Comparison of ENCODE assay signal across 10 cellular contexts in the genomic region with DNA sequence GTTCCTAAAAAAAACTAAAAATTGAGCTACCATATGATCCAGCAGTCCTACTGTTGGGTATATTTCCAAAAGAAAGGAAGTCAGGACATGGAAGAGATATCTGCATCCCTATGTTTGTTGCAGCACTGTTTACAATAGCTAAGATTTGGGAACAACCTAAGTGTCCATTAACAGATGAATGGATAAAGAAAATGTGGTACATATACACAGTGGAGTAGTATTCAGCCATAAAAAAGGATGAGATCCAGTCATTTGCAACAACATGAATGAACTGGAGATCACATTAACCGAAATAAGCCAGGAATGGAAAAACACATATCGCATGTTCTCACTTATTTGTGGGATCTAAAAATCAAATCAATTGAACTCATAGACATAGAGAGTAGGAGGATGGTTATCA. TPM values are rescaled to one million over a fixed set of nuclear protein-coding genes. Genes with fewer than 3 reads are reported as not detected.
"Had no signal": no experiment of that assay in that cellular context is flagged by ENCODE, and none has a peak within 500 bp of the region (broad histone marks: within the 10 kb centered on the region; RNA-seq: fewer than 3 reads in every experiment).

No MANE protein-coding gene starts in this region.

- H3K27ac ChIP-seq: GM23248, KMS-11 had no signal

- H3K4me3 ChIP-seq: GM23248 had no signal

- ATAC-seq: HepG2 had no signal

- FAIRE-seq: H54, HepG2 had no signal

- H2AFZ ChIP-seq: GM23248 had no signal

- DNase-seq: GOT3, H9, HCEC 1CT, HFFc6, KBM-7 had no signal

- H3K4me2 ChIP-seq: KMS-11 had no signal

- H3K9ac ChIP-seq: GM23248, KMS-11 had no signal

RNA-seq across cellular contexts. Expression of gene LRRC49, which starts 29.5 kb away (rescaled TPM):
- polyA plus RNA-seq: IgD-negative memory B cell had no signal
